In the genomic region with DNA sequence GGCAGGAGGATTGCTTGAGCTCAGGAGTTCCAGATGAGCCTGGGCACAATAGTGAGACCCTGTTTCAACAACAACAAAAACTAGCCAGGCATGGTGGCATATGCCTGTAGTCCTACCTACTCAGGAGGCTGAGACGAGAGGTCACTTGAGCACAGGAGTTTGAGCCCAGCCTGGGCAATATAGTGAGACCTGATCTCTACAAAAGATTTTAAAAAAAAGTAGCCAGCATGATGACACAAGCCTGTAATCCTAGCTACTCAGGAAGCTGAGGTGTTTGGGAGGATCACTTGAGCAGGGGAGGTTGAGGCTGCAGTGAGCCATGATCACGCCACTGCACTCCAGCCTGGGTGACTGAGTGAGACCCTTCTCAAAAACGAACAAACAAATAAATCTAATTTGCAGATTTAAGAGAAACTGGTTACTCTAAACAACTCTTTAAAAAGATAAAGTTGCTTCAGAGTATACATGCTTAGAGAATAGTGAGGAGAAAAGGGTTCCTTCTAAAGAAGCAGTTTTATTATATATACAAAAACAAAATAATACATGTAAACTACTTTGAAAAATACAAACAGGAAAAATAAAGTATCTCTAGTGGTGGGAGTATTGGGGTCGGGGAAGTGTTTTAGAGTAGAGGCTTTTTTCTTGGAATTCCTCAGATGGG, we compare ENCODE assay signal across 1 cellular context.
A peak's percentile ranks its signal among the peaks of the same experiment; 100 is the strongest.
TF ChIP-seq lines count a peak whose summit lies in the region.

No MANE protein-coding gene starts in this region.

TF ChIP-seq in K562, 482 proteins besides CTCF, POLR2A, EP300 and RAD21 (continued from another document):
- TF ChIP-seq HINFP (tag; conservative IDR thresholded peaks at IDR 0.05; ENCODE audit: low read depth): 0 out of 2 replicates have a peak, but pooled peaks have one; percentile 21
- no peak for TF ChIP-seq ZNF23 (CRISPR knock-in tag; IDR thresholded peaks at IDR 0.05)
